13 cellular contexts compared by ENCODE assay signal in the genomic region with DNA sequence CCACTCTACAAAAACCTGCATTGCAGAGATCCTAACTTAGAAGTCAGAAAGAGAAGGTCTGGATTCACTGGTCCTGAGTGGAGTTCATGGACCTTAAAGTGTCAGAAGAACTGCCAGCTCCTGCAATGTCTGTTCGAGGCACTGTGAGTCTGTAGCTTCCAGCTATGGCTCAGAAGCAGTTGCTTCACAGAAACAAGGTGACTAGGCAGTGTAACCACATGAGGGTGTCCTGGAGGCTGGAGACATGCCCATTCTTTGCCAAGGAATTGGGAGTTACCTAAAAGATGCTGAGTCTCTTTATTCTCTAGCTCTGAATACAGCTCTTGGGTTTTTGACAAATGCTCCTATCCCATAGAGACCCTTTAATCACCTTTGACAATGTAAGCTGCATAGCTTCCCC.
DNase-seq lines count a peak whose midpoint lies in the region; TF ChIP-seq lines count a peak whose summit lies in the region.
"Had no signal": no experiment of that assay in that cellular context is flagged by ENCODE, and none has a peak within 500 bp of the region (broad histone marks: within the 10 kb centered on the region; RNA-seq: fewer than 3 reads in every experiment).

No MANE protein-coding gene starts in this region.

- no peak overlapping the region for H3K27ac Mint-ChIP-seq in Caco-2 (ENCODE audit: unreplicated experiment)
- H3K27ac Mint-ChIP-seq: CD4-positive, alpha-beta T cell had no signal

- no peaks in the 10 kb centered on the region for H3K79me2 ChIP-seq in OCI-LY3 (ENCODE audit: low read length)

- POLR2A ChIA-PET in Caco-2 (lab: Charles Lee): no interaction called here

- no peaks in the 10 kb centered on the region for H3K27me3 Mint-ChIP-seq in Caco-2 (ENCODE audit: insufficient read depth, unreplicated experiment)
- H3K27me3 Mint-ChIP-seq: CD4-positive, alpha-beta T cell had no signal

- H3K4me1 Mint-ChIP-seq in Caco-2 (ENCODE audit: low read depth, unreplicated experiment): peaks cover 7% of the 10 kb centered on the region

- H4K20me1 ChIP-seq in OCI-LY3 (ENCODE audit: insufficient read depth, low read length): no peaks in the 10 kb centered on the region

- peak overlapping the region; percentile 53 for H3K4me2 ChIP-seq in OCI-LY3 (ENCODE audit: low read length)

- CTCF ChIA-PET in Caco-2 (lab: Charles Lee): no interaction called here

- H3K4me3 ChIP-seq in OCI-LY3 (ENCODE audit: low read length): no peak overlapping the region
- H3K4me3 ChIP-seq in epithelial cell of esophagus (ENCODE audit: low read length): no peak overlapping the region
- no peak overlapping the region for H3K4me3 ChIP-seq in foreskin fibroblast (ENCODE audit: low read depth in 1 of 2, low read length in 2 of 2)
- H3K4me3 ChIP-seq in Caco-2 (ENCODE audit: low read depth, low read length): no peak overlapping the region
- no peak overlapping the region for H3K4me3 ChIP-seq in ascending aorta
- H3K4me3 ChIP-seq: HAP-1 had no signal

- no peak overlapping the region for H3K4me3 Mint-ChIP-seq in Caco-2 (ENCODE audit: unreplicated experiment)
- H3K4me3 Mint-ChIP-seq: CD4-positive, alpha-beta T cell had no signal

- H3K27ac ChIP-seq in OCI-LY3 (ENCODE audit: low read length): no peak overlapping the region
- H3K27ac ChIP-seq in ascending aorta: no peak overlapping the region
- H3K27ac ChIP-seq: C4-2B had no signal

- no peaks in the 10 kb centered on the region for H3K9me3 ChIP-seq in OCI-LY3 (ENCODE audit: insufficient read depth, low read length)
- H3K9me3 ChIP-seq in Caco-2: no peaks in the 10 kb centered on the region
- H3K9me3 ChIP-seq in ascending aorta: no peaks in the 10 kb centered on the region
- H3K9me3 ChIP-seq: HAP-1 had no signal

- H3K4me1 ChIP-seq in OCI-LY3 (ENCODE audit: low read length) (peaks cover 11% of the 10 kb centered on the region), Caco-2 (no peaks in the 10 kb centered on the region), ascending aorta (no peaks in the 10 kb centered on the region)
- H3K4me1 ChIP-seq: HAP-1 had no signal

- TF ChIP-seq CTCF in GM10266 (IDR thresholded peaks at IDR 0.05; ENCODE audit: control insufficient read depth, insufficient read depth, low read depth, missing control alignments) (no peak), OCI-LY3 (IDR thresholded peaks at IDR 0.05; ENCODE audit: low read depth, low read length) (no peak), epithelial cell of esophagus (IDR thresholded peaks at IDR 0.05; ENCODE audit: insufficient read depth, low read depth, low read length, missing control alignments) (no peak), foreskin fibroblast (IDR thresholded peaks at IDR 0.05; ENCODE audit: low read depth, low read length) (no peak), Caco-2 (IDR thresholded peaks at IDR 0.05; ENCODE audit: insufficient read depth in 1 of 2, low read depth in 1 of 2, low read length in 1 of 2, severe bottlenecking in 1 of 2, unreplicated experiment in 1 of 2) (no peak), ascending aorta (IDR thresholded peaks at IDR 0.05) (no peak)

- H3K27me3 ChIP-seq in OCI-LY3 (ENCODE audit: low read depth, low read length) (peaks cover 3% of the 10 kb centered on the region; the same call in 1 of the 2 replicates), Caco-2 (replicated peaks; ENCODE audit: control insufficient read depth, insufficient read depth, low read length) (no peaks in the 10 kb centered on the region), ascending aorta (no peaks in the 10 kb centered on the region)

- no peak overlapping the region for H2AFZ ChIP-seq in OCI-LY3 (ENCODE audit: low read depth, low read length)

- intact Hi-C loops in Caco-2 (cut with micrococcal nuclease; ENCODE audit: unreplicated experiment) (no loop called here), ascending aorta (cut with DNase I) (no loop called here)

- H3K36me3 Mint-ChIP-seq in Caco-2 (ENCODE audit: insufficient read depth, unreplicated experiment): no peaks in the 10 kb centered on the region

- no peaks in the 10 kb centered on the region for H3K9me3 Mint-ChIP-seq in Caco-2 (ENCODE audit: unreplicated experiment)

- no TSS peak for BruUV-seq in Caco-2 (replicated peaks; lab: Mats Ljungman, UMichigan)

- no peak overlapping the region for H3K9ac ChIP-seq in OCI-LY3 (ENCODE audit: low read length)

- DNase-seq in GM10266 (ENCODE audit: extremely low spot score) (peak; percentile 12), epithelial cell of esophagus (ENCODE audit: low read depth) (peak; percentile 44), foreskin fibroblast (no peak), Caco-2 (no peak), ascending aorta (ENCODE audit: low spot score in 2 of 2) (no peak)
- DNase-seq: ACHN; AML-193; CD4-positive, alpha-beta T cell; DMS153; DMS79 had no signal

- H3K36me3 ChIP-seq in OCI-LY3 (replicated peaks; ENCODE audit: low read depth, low read length) (no peaks in the 10 kb centered on the region), Caco-2 (ENCODE audit: control insufficient read depth, insufficient read depth, low read length) (no peaks in the 10 kb centered on the region; the same call in 1 of the 2 replicates), ascending aorta (no peaks in the 10 kb centered on the region)
- H3K36me3 ChIP-seq: HAP-1 had no signal

Comparison
In these comparisons a context has a peak if more than half of its experiments do, and no peak if none do; other contexts are left out.
1. DNase-seq: peak in GM10266 (single experiment) and epithelial cell of esophagus (single experiment); none in foreskin fibroblast (0 of 2), Caco-2 (0 of 2) and ascending aorta (0 of 2).